In genomic region chr7:131011437-131011752, GRCh38 we compare ENCODE assay signal across 8 cellular contexts.
A peak's percentile ranks its signal among the peaks of the same experiment; 100 is the strongest.
DNase-seq lines count a peak whose midpoint lies in the region; ATAC-seq and TF ChIP-seq lines count a peak whose summit lies in the region.

No MANE protein-coding gene starts in this region.

- H3K4me3 ChIP-seq in right lobe of liver (no peak overlapping the region), tibial artery (no peak overlapping the region)

- H3K36me3 Mint-ChIP-seq in activated naive CD4-positive, alpha-beta T cell treated with anti-CD3 and anti-CD28 coated beads, Interleukin-2, amount 50 U/mL, for 24 hours, result peaks cover 9% of the 10 kb centered on the region

- peak overlapping the region; percentile 77 for H3K4me3 Mint-ChIP-seq in activated naive CD4-positive, alpha-beta T cell treated with anti-CD3 and anti-CD28 coated beads, Interleukin-2, amount 50 U/mL, for 24 hours

- H3K4me1 ChIP-seq in right lobe of liver (peaks cover 0 to 67% (median 20%) of the 10 kb centered on the region in 4 donors), tibial artery (peaks cover 0 to 97% (median 78%) of the 10 kb centered on the region in 4 donors)

- no peaks in the 10 kb centered on the region for H3K9me3 ChIP-seq in right lobe of liver
- no peaks in the 10 kb centered on the region for H3K9me3 ChIP-seq in tibial artery

- DNase-seq in stimulated activated CD4-positive, alpha-beta T cell treated with anti-CD3 and anti-CD28 coated beads, Interleukin-4, amount 100 ng/mL, for 24 hours, result peak; percentile 42
- no peak for DNase-seq in stimulated activated CD4-positive, alpha-beta T cell treated with anti-CD3 and anti-CD28 coated beads, Interleukin-2, amount 100 ng/mL, for 48 hours
- DNase-seq in right lobe of liver (peak in 1 of 3 donors; percentile 43), D341Med (ENCODE audit: low spot score) (no peak), tibial artery (no peak)
- DNase-seq in effector CD8-positive, alpha-beta T cell (lab: John Stamatoyannopoulos, UW), result no peak

- WGBS in right lobe of liver (ENCODE audit: insufficient coverage, low coverage, low lambda C conversion rate, missing lambda C conversion rate), result 39% methylated on average over 2 of the region's 4 CpGs

- H3K36me3 ChIP-seq in right lobe of liver (no peaks in the 10 kb centered on the region), tibial artery (no peaks in the 10 kb centered on the region)

- no peak for TF ChIP-seq POLR2A in right lobe of liver (IDR thresholded peaks at IDR 0.05)

- H3K27me3 Mint-ChIP-seq in activated naive CD4-positive, alpha-beta T cell treated with anti-CD3 and anti-CD28 coated beads, Interleukin-2, amount 50 U/mL, for 24 hours, result no peaks in the 10 kb centered on the region

- TF ChIP-seq CTCF in right lobe of liver (IDR thresholded peaks at IDR 0.05), result no peak
- no peak for TF ChIP-seq CTCF in tibial artery (IDR thresholded peaks at IDR 0.05)

- no peaks in the 10 kb centered on the region for H3K9me3 Mint-ChIP-seq in activated naive CD4-positive, alpha-beta T cell treated with anti-CD3 and anti-CD28 coated beads, Interleukin-2, amount 50 U/mL, for 24 hours

- H3K4me1 Mint-ChIP-seq in activated naive CD4-positive, alpha-beta T cell treated with anti-CD3 and anti-CD28 coated beads, Interleukin-2, amount 50 U/mL, for 24 hours, result peaks cover 95% of the 10 kb centered on the region

- ATAC-seq in right lobe of liver, result peak; percentile 19 to 53 (median 46)
- no peak for ATAC-seq in GM21619 (IDR thresholded peaks at IDR 0.05; ENCODE audit: unreplicated experiment)

- H3K27me3 ChIP-seq in right lobe of liver (no peaks in the 10 kb centered on the region), tibial artery (no peaks in the 10 kb centered on the region)

- H3K27ac ChIP-seq in right lobe of liver (peak overlapping the region; percentile 24 to 65 (median 63)), tibial artery (peak overlapping the region in 1 of 2 donors; percentile 30)

- intact Hi-C loops in right lobe of liver (cut with DNase I) (no loop called here), tibial artery (cut with DNase I; ENCODE audit: low total_unique reads) (no loop called here)

- peak overlapping the region; percentile 98 for H3K27ac Mint-ChIP-seq in activated naive CD4-positive, alpha-beta T cell treated with anti-CD3 and anti-CD28 coated beads, Interleukin-2, amount 50 U/mL, for 24 hours
